ENCODE assay signal across 17 cellular contexts in genomic region chr4:83862471-83862870, GRCh38.
"Had no signal": no experiment of that assay in that cellular context is flagged by ENCODE, and none has a peak within 500 bp of the region (broad histone marks: within the 10 kb centered on the region; RNA-seq: fewer than 3 reads in every experiment).

No MANE protein-coding gene starts in this region.

- H3K9me3 ChIP-seq: prostate gland, thoracic aorta, upper lobe of left lung had no signal

- DNase-seq: activated CD4-positive, alpha-beta memory T cell treated with anti-CD3 and anti-CD28 coated beads, Interleukin-2, amount 10 ng/mL, durations not matched to agents 7 days and 5 days; activated CD4-positive, alpha-beta T cell treated with anti-CD3 and anti-CD28 coated beads, Interleukin-2, amount 10 ng/mL, durations not matched to agents 24 days and 14 days; activated CD8-positive, alpha-beta memory T cell treated with anti-CD3 and anti-CD28 coated beads, Interleukin-2, amount 10 ng/mL, durations not matched to agents 7 days and 5 days; activated gamma-delta T cell; activated naive CD4-positive, alpha-beta T cell treated with anti-CD3 and anti-CD28 coated beads, Interleukin-2, amount 50 U/mL, for 16 hours; activated T-cell treated with anti-CD3 and anti-CD28 coated beads for 4 hours; cerebellar nuclear complex; foreskin fibroblast; stimulated activated CD4-positive, alpha-beta T cell treated with anti-CD3 and anti-CD28 coated beads, Interleukin-4, amount 100 ng/mL, for 24 hours; stimulated activated naive CD4-positive, alpha-beta T cell treated with Interleukin-2 at 50 U/mL for 16 hours had no signal

- ATAC-seq: activated CD4-positive, CD25-positive, alpha-beta regulatory T cell treated with anti-CD3 and anti-CD28 coated beads, Interleukin-2, amount 50 U/mL, for 24 hours; activated CD8-positive, alpha-beta memory T cell treated with anti-CD3 and anti-CD28 coated beads, Interleukin-2, amount 10 ng/mL, durations not matched to agents 7 days and 5 days; left lobe of liver; natural killer cell treated with Interleukin-12 subunit alpha and Interleukin-12 subunit beta and Interleukin-15 and Interleukin-18, amount 100 ng/mL, for 72 hours had no signal

- H3K4me1 ChIP-seq: prostate gland, upper lobe of left lung had no signal

- H3K36me3 ChIP-seq: prostate gland, thoracic aorta, upper lobe of left lung had no signal

- H3K27ac ChIP-seq: epithelial cell of prostate, prostate gland, thoracic aorta, upper lobe of left lung had no signal

- H3K27me3 ChIP-seq: upper lobe of left lung had no signal

- H3K4me3 ChIP-seq: prostate gland, thoracic aorta, upper lobe of left lung had no signal
